21 cellular contexts compared by ENCODE assay signal in the genomic region with DNA sequence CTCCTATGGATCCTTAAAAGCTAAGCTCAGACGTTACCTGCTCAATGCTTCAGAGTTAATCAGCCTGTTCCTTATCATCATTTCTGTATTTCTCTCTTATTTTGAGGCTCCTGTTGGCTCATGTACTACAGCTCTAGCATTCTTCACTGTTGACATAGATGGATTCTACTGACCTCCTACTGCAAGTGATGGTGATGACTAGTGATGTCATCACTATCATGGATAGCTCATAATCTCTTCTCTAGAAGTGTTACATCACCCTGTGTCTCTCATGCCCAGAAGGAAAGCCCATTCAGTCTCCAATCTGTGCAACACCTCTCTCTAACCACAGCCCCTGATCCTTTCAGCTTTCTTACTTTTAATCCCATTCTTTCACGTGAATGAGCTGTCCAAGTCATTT.
DNase-seq lines count a peak whose midpoint lies in the region; ATAC-seq, FAIRE-seq and TF ChIP-seq lines count a peak whose summit lies in the region.
"Had no signal": no experiment of that assay in that cellular context is flagged by ENCODE, and none has a peak within 500 bp of the region (broad histone marks: within the 10 kb centered on the region; RNA-seq: fewer than 3 reads in every experiment).

No MANE protein-coding gene starts in this region.

- no peak overlapping the region for H2AFZ ChIP-seq in HepG2 (ENCODE audit: low read length)
- H2AFZ ChIP-seq in K562 (ENCODE audit: low read depth, low read length) = no peak overlapping the region

- whole genome bisulfite sequencing in HepG2 (ENCODE audit: low lambda C conversion rate) = 1% methylated on average over 2 of the region's 2 CpGs
- 42% methylated on average over 2 of the region's 2 CpGs for WGBS in right lobe of liver (ENCODE audit: insufficient coverage, low coverage, low lambda C conversion rate, missing lambda C conversion rate)
- WGBS in K562 (ENCODE audit: insufficient coverage, low coverage, missing lambda C conversion rate) = 0% methylated on average over 2 of the region's 2 CpGs

- H3K79me2 ChIP-seq in HepG2 (ENCODE audit: insufficient read depth, low read length) (no peaks in the 10 kb centered on the region), K562 (ENCODE audit: control insufficient read depth, insufficient read depth, low read length) (no peaks in the 10 kb centered on the region)

- H3K4me2 ChIP-seq in HepG2 (ENCODE audit: low read depth, low read length) (no peak overlapping the region), K562 (ENCODE audit: insufficient read depth, low read length) (no peak overlapping the region)

- ATAC-seq in HepG2 = no peak
- no peak for ATAC-seq in right lobe of liver
- no peak for ATAC-seq in K562
- ATAC-seq: CD8-positive, alpha-beta T cell had no signal

- no peaks in the 10 kb centered on the region for H3K36me3 Mint-ChIP-seq in CD14-positive monocyte
- H3K36me3 Mint-ChIP-seq: CD4-positive, CD25-positive, alpha-beta regulatory T cell; CD8-positive, alpha-beta T cell had no signal

- no peak overlapping the region for H3K27ac Mint-ChIP-seq in CD14-positive monocyte
- H3K27ac Mint-ChIP-seq: CD4-positive, CD25-positive, alpha-beta regulatory T cell; CD8-positive, alpha-beta T cell had no signal

- no peak for TF ChIP-seq POLR2A in HepG2 (IDR thresholded peaks at IDR 0.05; ENCODE audit: insufficient read depth in 1 of 2, low read depth in 2 of 2, low read length in 2 of 2)
- no peak for TF ChIP-seq POLR2A in right lobe of liver (IDR thresholded peaks at IDR 0.05)
- TF ChIP-seq POLR2A in K562 (conservative IDR thresholded peaks at IDR 0.05) = no peak

- CTCF ChIA-PET in HepG2 (lab: Yijun Ruan, JAX; ENCODE audit: low intra/inter-chr PET ratio, low total read pairs) (no interaction called here), K562 (lab: Yijun Ruan, JAX; ENCODE audit: low intra/inter-chr PET ratio) (no interaction called here)

- no peak overlapping the region for H3K4me3 Mint-ChIP-seq in CD14-positive monocyte
- H3K4me3 Mint-ChIP-seq: CD4-positive, CD25-positive, alpha-beta regulatory T cell; CD8-positive, alpha-beta T cell had no signal

- POLR2A ChIA-PET in HepG2 (lab: Yijun Ruan, JAX) (no interaction called here), K562 (lab: Yijun Ruan, JAX) (interaction anchor here (0.7 to 2.0 kb wide), 2 partner anchors 10 to 16 kb away, joined by 4 to 7 read pairs; no protein-coding TSS in a partner anchor)

- H3K27ac ChIP-seq in HepG2 (ENCODE audit: extremely low read length, insufficient read depth, low read length) (no peak overlapping the region), right lobe of liver (no peak overlapping the region), K562 (ENCODE audit: extremely low read depth, low read depth, low read length) (no peak overlapping the region)
- H3K27ac ChIP-seq: 22Rv1 had no signal

- H3K36me3 ChIP-seq in HepG2 (replicated peaks in 1 of 2; ENCODE audit: control insufficient read depth in 1 of 2, insufficient read depth in 2 of 2, low read length in 2 of 2) (no peaks in the 10 kb centered on the region), right lobe of liver (no peaks in the 10 kb centered on the region), K562 (ENCODE audit: control insufficient read depth, insufficient read depth, low read length) (no peaks in the 10 kb centered on the region)

- peaks cover 0 to 7% (median 7%) of the 10 kb centered on the region in 3 donors for H3K27me3 Mint-ChIP-seq in CD14-positive monocyte (ENCODE audit: low read depth in 3 of 3)

- no peak for TF ChIP-seq RAD21 in HepG2 (CRISPR knock-in tag; IDR thresholded peaks at IDR 0.05)
- no peak for TF ChIP-seq RAD21 in K562 (CRISPR knock-in tag; conservative IDR thresholded peaks at IDR 0.05 in 1 of 2, IDR thresholded peaks at IDR 0.05 in 1 of 2)

- FAIRE-seq in HepG2 (lab: Jason Lieb, UNC) (no peak), K562 (lab: Jason Lieb, UNC) (no peak)
- FAIRE-seq: A204.1, G401.6, GM12892, H1 had no signal

- TF ChIP-seq EP300 in HepG2 (IDR thresholded peaks at IDR 0.05; ENCODE audit: low read depth in 2 of 2, low read length in 2 of 2) (no peak), HepG2 (CRISPR knock-in tag; IDR thresholded peaks at IDR 0.05; ENCODE audit: borderline replicate concordance) (no peak), K562 (IDR thresholded peaks at IDR 0.05; ENCODE audit: low read length) (no peak)

- H3K4me3 ChIP-seq in HepG2 (replicated peaks in 1 of 3; ENCODE audit: insufficient read depth in 1 of 3, low read depth in 2 of 3, low read length in 3 of 3) = no peak overlapping the region
- no peak overlapping the region for H3K4me3 ChIP-seq in right lobe of liver
- H3K4me3 ChIP-seq in K562 = no peak overlapping the region
- no peak overlapping the region for H3K4me3 ChIP-seq in fibroblast of mammary gland (ENCODE audit: control insufficient read depth, low read depth, low read length)

- H4K20me1 ChIP-seq in HepG2 (ENCODE audit: insufficient read depth, low read length) = no peaks in the 10 kb centered on the region
- no peaks in the 10 kb centered on the region for H4K20me1 ChIP-seq in K562 (replicated peaks; ENCODE audit: control insufficient read depth, insufficient read depth, low read length)

- peaks cover 0 to 5% (median 0%) of the 10 kb centered on the region in 7 donors for H3K9me3 Mint-ChIP-seq in CD14-positive monocyte
- H3K9me3 Mint-ChIP-seq: CD8-positive, alpha-beta T cell had no signal

- H3K9me3 ChIP-seq in HepG2 (ENCODE audit: low read length) = no peaks in the 10 kb centered on the region
- H3K9me3 ChIP-seq in right lobe of liver = no peaks in the 10 kb centered on the region
- H3K9me3 ChIP-seq in K562 (replicated peaks; ENCODE audit: control insufficient read depth, insufficient read depth, low read depth, low read length) = no peaks in the 10 kb centered on the region
- H3K9me3 ChIP-seq: Caco-2 had no signal

- intact Hi-C loops in HepG2 (cut with micrococcal nuclease; ENCODE audit: unreplicated experiment) (no loop called here), right lobe of liver (cut with DNase I) (no loop called here), K562 (cut with micrococcal nuclease) (no loop called here), CD14-positive monocyte (cut with micrococcal nuclease) (no loop called here)

- BruUV-seq in HepG2 (replicated peaks; lab: Mats Ljungman, UMichigan) (no TSS peak), K562 (replicated peaks; lab: Mats Ljungman, UMichigan) (no TSS peak)

- TF ChIP-seq CTCF in HepG2 (CRISPR knock-in tag; IDR thresholded peaks at IDR 0.05) = no peak
- TF ChIP-seq CTCF in right lobe of liver (IDR thresholded peaks at IDR 0.05) = no peak
- no peak for TF ChIP-seq CTCF in K562 (IDR thresholded peaks at IDR 0.05 in 2 of 3, conservative IDR thresholded peaks at IDR 0.05 in 1 of 3; ENCODE audit: insufficient read depth in 2 of 3, low read depth in 1 of 3, low read length in 3 of 3)
- no peak for TF ChIP-seq CTCF in fibroblast of mammary gland (conservative IDR thresholded peaks at IDR 0.05; ENCODE audit: control insufficient read depth, insufficient read depth, low read depth, low read length)
- TF ChIP-seq CTCF in CD14-positive monocyte (IDR thresholded peaks at IDR 0.05) = no peak

- no peaks in the 10 kb centered on the region for H3K4me1 Mint-ChIP-seq in CD14-positive monocyte
- H3K4me1 Mint-ChIP-seq: CD4-positive, CD25-positive, alpha-beta regulatory T cell had no signal

- DNase-seq in HepG2 (ENCODE audit: low spot score) (no peak), right lobe of liver (no peak), K562 (ENCODE audit: extremely low read depth in 1 of 4, low spot score in 3 of 4) (no peak), fibroblast of mammary gland (ENCODE audit: low read depth) (peak; percentile 21), CD14-positive monocyte (ENCODE audit: low spot score) (no peak), NCI-H187 (lab: John Stamatoyannopoulos, UW) (no peak), AG08396 (ENCODE audit: low spot score) (no peak), AML-193 (lab: John Stamatoyannopoulos, UW) (no peak)
- DNase-seq: C1 segment of cervical spinal cord; Caco-2; CD4-positive, CD25-positive, alpha-beta regulatory T cell; CD8-positive, alpha-beta T cell; DMS153; DND-41; H7; HCEC 1CT had no signal

- H3K9ac ChIP-seq in HepG2 (ENCODE audit: insufficient read depth, low read depth, low read length) (no peak overlapping the region), K562 (ENCODE audit: insufficient read depth in 1 of 2, low read depth in 2 of 2, low read length in 2 of 2) (no peak overlapping the region)

- H3K27me3 ChIP-seq in HepG2 (ENCODE audit: control insufficient read depth in 1 of 2, insufficient read depth in 2 of 2, low read length in 2 of 2) (no peaks in the 10 kb centered on the region), right lobe of liver (no peaks in the 10 kb centered on the region), K562 (ENCODE audit: control insufficient read depth in 2 of 2, insufficient read depth in 2 of 2, low read length in 2 of 2) (no peaks in the 10 kb centered on the region)

- in situ Hi-C loops in HepG2 (cut with HindIII; ENCODE audit: extremely low pct_ligation_motif_present, low pct_unique_long_range_greater_than_20kb) (no loop called here), K562 (cut with MboI) (no loop called here)

- H3K9me1 ChIP-seq in K562 (ENCODE audit: control insufficient read depth, insufficient read depth, low read length) = no peaks in the 10 kb centered on the region

- H3K4me1 ChIP-seq in HepG2 (ENCODE audit: insufficient read depth, low read length) = no peaks in the 10 kb centered on the region
- H3K4me1 ChIP-seq in right lobe of liver = no peaks in the 10 kb centered on the region
- no peaks in the 10 kb centered on the region for H3K4me1 ChIP-seq in K562 (replicated peaks in 1 of 2; ENCODE audit: control insufficient read depth in 2 of 2, insufficient read depth in 2 of 2, low read length in 2 of 2)

TF ChIP-seq in HepG2, 621 proteins besides CTCF, POLR2A, EP300 and RAD21 (continues in another document):
- no peak for TF ChIP-seq TEAD3 (CRISPR knock-in tag; optimal IDR thresholded peaks at IDR 0.05; ENCODE audit: borderline replicate concordance)
- no peak for TF ChIP-seq SATB2 (CRISPR knock-in tag; IDR thresholded peaks at IDR 0.05)

TF ChIP-seq in K562, 482 proteins besides CTCF, POLR2A, EP300 and RAD21 (continues in another document):
- no peak for TF ChIP-seq NBN (IDR thresholded peaks at IDR 0.05; ENCODE audit: low read depth)
- no peak for TF ChIP-seq ARID2 (IDR thresholded peaks at IDR 0.05)
- no peak for TF ChIP-seq CEBPG (CRISPR knock-in tag; IDR thresholded peaks at IDR 0.05)
- peak in 1 of 2 experiments; percentile 50; a peak in 1 of 4 replicates for TF ChIP-seq CEBPG (tag; conservative IDR thresholded peaks at IDR 0.05 in 1 of 2, IDR thresholded peaks at IDR 0.05 in 1 of 2)
- 0 out of 2 replicates have a peak, but pooled peaks have one; percentile 19 for TF ChIP-seq ATF7 (IDR thresholded peaks at IDR 0.05)
- TF ChIP-seq NEUROD1 (IDR thresholded peaks at IDR 0.05; ENCODE audit: borderline replicate concordance, low read depth, low read length, partially characterized antibody) = no peak
- no peak for TF ChIP-seq XRCC5 (IDR thresholded peaks at IDR 0.05; ENCODE audit: low read depth, low read length)
- no peak for TF ChIP-seq SUPT5H (IDR thresholded peaks at IDR 0.05)
